1 cellular context compared by ENCODE assay signal in genomic region chr18:79463424-79463960, GRCh38.
TF ChIP-seq lines count a peak whose summit lies in the region.

No MANE protein-coding gene starts in this region.

TF ChIP-seq in H1, 55 proteins besides CTCF, POLR2A, EP300 and RAD21 (continued from another document):
- TF ChIP-seq GTF2F1 (IDR thresholded peaks at IDR 0.05; ENCODE audit: borderline replicate concordance, low read depth, low read length) = no peak
- TF ChIP-seq JUND (IDR thresholded peaks at IDR 0.05; ENCODE audit: low read length) = no peak
- TF ChIP-seq SAP30 (IDR thresholded peaks at IDR 0.05; ENCODE audit: insufficient read depth, insufficient replicate concordance, low read length) = no peak
- TF ChIP-seq CTBP2 (IDR thresholded peaks at IDR 0.05; ENCODE audit: borderline replicate concordance, insufficient read depth, insufficient read length, low read length) = no peak
